ENCODE assay signal across 27 cellular contexts in genomic region chr6:18538315-18538714, GRCh38.
"Had no signal": no experiment of that assay in that cellular context is flagged by ENCODE, and none has a peak within 500 bp of the region (broad histone marks: within the 10 kb centered on the region; RNA-seq: fewer than 3 reads in every experiment).

No MANE protein-coding gene starts in this region.

- H3K27me3 ChIP-seq: testis, thyroid gland, tibial nerve, upper lobe of left lung, upper lobe of right lung, uterus, vagina had no signal

- DNase-seq: stimulated activated CD4-positive, alpha-beta T cell treated with anti-CD3 and anti-CD28 coated beads, Interleukin-2, amount 100 ng/mL, for 48 hours; stimulated activated CD4-positive, alpha-beta T cell treated with anti-CD3 and anti-CD28 coated beads, Interleukin-4, amount 100 ng/mL, for 1 hour; stimulated activated CD4-positive, alpha-beta T cell treated with anti-CD3 and anti-CD28 coated beads, Interleukin-4, amount 100 ng/mL, for 24 hours; stimulated activated CD4-positive, alpha-beta T cell treated with anti-CD3 and anti-CD28 coated beads, Interleukin-4, amount 100 ng/mL, for 4 hours; stimulated activated CD8-positive, alpha-beta memory T cell treated with anti-CD3 and anti-CD28 coated beads, Interleukin-4, amount 100 ng/mL, for 48 hours; stimulated activated naive B cell treated with anti-CD40 and anti-IgM and Interleukin-4, amounts not matched to agents 10 μg/mL and 1 μg/mL and 100 μg/mL, for 72 hours; stimulated activated naive CD4-positive, alpha-beta T cell; stimulated activated naive CD4-positive, alpha-beta T cell treated with Interleukin-2 at 50 U/mL for 16 hours; stimulated activated naive CD8-positive, alpha-beta T cell treated with anti-CD3 and anti-CD28 coated beads, Interleukin-15, amount 100 ng/mL, for 72 hours; stimulated activated naive CD8-positive, alpha-beta T cell treated with anti-CD3 and anti-CD28 coated beads, Interleukin-15, Interleukin-2, amounts not matched to agents 100 U/mL and 50 U/mL, for 24 hours; stomach; substantia nigra; testis; thyroid gland; tibial artery; transverse colon; trophoblast cell; upper lobe of left lung; upper lobe of right lung; uterus had no signal

- H3K4me1 ChIP-seq: stomach, suprapubic skin, testis, tibial artery, transverse colon, upper lobe of left lung, upper lobe of right lung, uterus, vagina had no signal

- H3K27ac ChIP-seq: stomach, suprapubic skin, testis, thoracic aorta, thyroid gland, tibial artery, tibial nerve, transverse colon, upper lobe of left lung, upper lobe of right lung, uterus, vagina had no signal

- H3K9me3 ChIP-seq: suprapubic skin, testis, thoracic aorta, thyroid gland, upper lobe of left lung, upper lobe of right lung, uterus, vagina had no signal

- H3K36me3 ChIP-seq: stomach, suprapubic skin, thoracic aorta, thyroid gland, tibial artery, tibial nerve, transverse colon, upper lobe of left lung, upper lobe of right lung, uterus, vagina had no signal

- H3K4me3 ChIP-seq: stomach, suprapubic skin, testis, thoracic aorta, thyroid gland, tibial artery, tibial nerve, transverse colon, upper lobe of left lung, upper lobe of right lung, uterus, vagina had no signal

- FAIRE-seq: urothelium cell line had no signal

- ATAC-seq: stimulated activated effector memory CD8-positive, alpha-beta T cell treated with anti-CD3 and anti-CD28 coated beads, Interleukin-12 subunit alpha, Interleukin-12 subunit beta, amount 100 ng/mL, for 72 hours; stimulated activated memory B cell treated with anti-CD40 and anti-IgM and Interleukin-4, amounts not matched to agents 10 μg/mL and 1 μg/mL and 100 μg/mL, for 72 hours; stimulated activated naive B cell treated with anti-CD40 and anti-IgM and Interleukin-4, amounts not matched to agents 10 μg/mL and 1 μg/mL and 100 μg/mL, for 72 hours; stimulated activated naive CD8-positive, alpha-beta T cell treated with anti-CD3 and anti-CD28 coated beads, Interleukin-15, amount 100 ng/mL, for 72 hours; stimulated activated naive CD8-positive, alpha-beta T cell treated with anti-CD3 and anti-CD28 coated beads, Interleukin-15, Interleukin-2, amounts not matched to agents 100 U/mL and 50 U/mL, for 24 hours; upper lobe of right lung had no signal
